In genomic region chr9:129783516-129784361, GRCh38 we compare ENCODE assay signal across 8 cellular contexts. TPM values are rescaled to one million over a fixed set of nuclear protein-coding genes. Genes with fewer than 3 reads are reported as not detected.
DNase-seq lines count a peak whose midpoint lies in the region; ATAC-seq, FAIRE-seq and TF ChIP-seq lines count a peak whose summit lies in the region.

No MANE protein-coding gene starts in this region.

- FAIRE-seq in HTR-8/SVneo (lab: Jason Lieb, UNC) = no peak

- CTCF ChIA-PET in PC-9 (lab: Charles Lee) = interaction anchor here (0.6 to 0.9 kb wide), 6 partner anchors 24 to 336 kb away, joined by 3 to 17 read pairs (median 4); no protein-coding TSS in a partner anchor

- TF ChIP-seq CTCF in PC-9 (conservative IDR thresholded peaks at IDR 0.05) (peak; percentile 94), nephron progenitor cell (IDR thresholded peaks at IDR 0.05) (peak; percentile 94)

- no peak for ATAC-seq in HG02981 (IDR thresholded peaks at IDR 0.05; ENCODE audit: unreplicated experiment)

- H3K27ac ChIP-seq in PC-9 = no peak overlapping the region

- H3K4me3 ChIP-seq in PC-9 = no peak overlapping the region

- POLR2A ChIA-PET in PC-9 (lab: Charles Lee; ENCODE audit: unreplicated experiment) = no interaction called here

- BruUV-seq in PC-9 (replicated peaks; lab: Mats Ljungman, UMichigan) = no TSS peak

- no peaks in the 10 kb centered on the region for H3K9me3 ChIP-seq in PC-9 (ENCODE audit: insufficient read depth, low read depth)

- no peaks in the 10 kb centered on the region for H3K9me2 ChIP-seq in PC-9 (ENCODE audit: insufficient read depth)

- no peaks in the 10 kb centered on the region for H3K79me2 ChIP-seq in PC-9 (ENCODE audit: low read depth)

- intact Hi-C loops in PC-9 (cut with micrococcal nuclease; ENCODE audit: unreplicated experiment) = loop anchor here (1.0 kb wide), 3 partner anchors 46 to 141 kb away; partner anchors contain the start of gene ASB6

- H3K4me1 ChIP-seq in PC-9 (replicated peaks; ENCODE audit: insufficient read depth) = peaks cover 31% of the 10 kb centered on the region

- peaks cover 7% of the 10 kb centered on the region for H3F3A ChIP-seq in PC-9 (ENCODE audit: insufficient read depth, low read depth)

- H3K9me3 Mint-ChIP-seq in nephron progenitor cell = no peaks in the 10 kb centered on the region

- no peaks in the 10 kb centered on the region for H4K20me1 ChIP-seq in PC-9 (ENCODE audit: insufficient read depth)

- no peak overlapping the region for H3K4me3 Mint-ChIP-seq in nephron progenitor cell

- peak; percentile 90 for DNase-seq in D341Med (ENCODE audit: low spot score)
- peak; percentile 79 for DNase-seq in HTR-8/SVneo (ENCODE audit: insufficient read length, low spot score)
- DNase-seq in PC-9 = peak; percentile 54 to 68
- DNase-seq in activated T-cell treated with anti-CD3 and anti-CD28 coated beads for 48 hours (ENCODE audit: low read depth) = peak; percentile 56
- peak; percentile 62 for DNase-seq in fibroblast of gingiva (ENCODE audit: low read depth)
- DNase-seq in nephron progenitor cell = peak; percentile 78
- DNase-seq in stimulated activated naive CD4-positive, alpha-beta T cell treated with Interleukin-2 at 50 U/mL for 16 hours (lab: John Stamatoyannopoulos, UW) = peak; percentile 59

- no peaks in the 10 kb centered on the region for H3K36me3 Mint-ChIP-seq in nephron progenitor cell (ENCODE audit: low read depth)

- peaks cover 13% of the 10 kb centered on the region for H3K4me1 Mint-ChIP-seq in nephron progenitor cell

- no peak overlapping the region for H3K4me2 ChIP-seq in PC-9

- no peak overlapping the region for H3K27ac Mint-ChIP-seq in nephron progenitor cell

- H3K27me3 ChIP-seq in PC-9 (ENCODE audit: insufficient read depth, low read depth) = peaks cover 6% of the 10 kb centered on the region; the same call in 1 of the 2 replicates

- H3K27me3 Mint-ChIP-seq in nephron progenitor cell (ENCODE audit: low read depth, poor library complexity) = peaks cover 57% of the 10 kb centered on the region

- no peak overlapping the region for H2AFZ ChIP-seq in PC-9

- no peaks in the 10 kb centered on the region for H3K36me3 ChIP-seq in PC-9 (ENCODE audit: low read depth)

RNA-seq across cellular contexts. Expression of gene TOR1B, which starts 19.2 kb away (rescaled TPM):
- total RNA-seq in PC-9 (2021) = 26.5 and 30.5 TPM in 2 replicates

RNA-seq across cellular contexts. Expression of gene PTGES, which starts 30.9 kb away (rescaled TPM):
- 116 and 119 TPM in 2 replicates for total RNA-seq in PC-9 (2021)

RNA-seq across cellular contexts. Expression of gene TOR1A, which starts 40.2 kb away (rescaled TPM):
- total RNA-seq in PC-9 (2021) = 33.8 and 43.5 TPM in 2 replicates

RNA-seq across cellular contexts. Expression of gene C9orf78, which starts 51.3 kb away (rescaled TPM):
- 39.2 and 51.7 TPM in 2 replicates for total RNA-seq in PC-9 (2021)

RNA-seq across cellular contexts. Expression of gene USP20, which starts 51.5 kb away (rescaled TPM):
- 22.1 and 27.8 TPM in 2 replicates for total RNA-seq in PC-9 (2021)
